1 cellular context compared by ENCODE assay signal in the genomic region with DNA sequence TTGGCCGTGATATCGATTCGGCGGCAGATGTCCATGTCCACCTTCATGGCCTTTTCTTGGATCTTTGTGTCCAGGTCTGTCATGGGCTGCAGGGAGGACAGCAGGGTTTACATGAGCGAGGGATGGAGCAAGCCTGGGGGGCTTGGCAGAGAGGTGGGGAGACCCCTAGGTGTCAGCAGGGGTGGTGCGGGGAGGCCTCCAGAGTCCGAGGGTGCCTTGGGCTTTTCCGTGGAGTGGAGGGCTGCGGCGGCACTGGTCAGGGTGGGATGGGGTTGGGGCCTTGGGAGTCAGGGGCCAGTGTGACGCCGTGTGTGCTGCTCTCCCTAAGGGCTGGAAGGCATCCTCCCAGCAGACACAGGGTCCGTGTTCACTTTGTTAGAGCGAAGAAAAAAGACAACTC.
TF ChIP-seq lines count a peak whose summit lies in the region.

No MANE protein-coding gene starts in this region.

TF ChIP-seq in HEK293, 187 proteins besides CTCF, POLR2A, EP300 and RAD21 (continued from another document):
- TF ChIP-seq ZNF416 (tag by site-specific recombination; IDR thresholded peaks at IDR 0.05): no peak
- TF ChIP-seq ZNF37A (tag by site-specific recombination; IDR thresholded peaks at IDR 0.05): no peak
- TF ChIP-seq YY1 (tag by site-specific recombination; IDR thresholded peaks at IDR 0.05): no peak
- TF ChIP-seq PRDM6 (tag by site-specific recombination; IDR thresholded peaks at IDR 0.05): no peak
- no peak for TF ChIP-seq ZNF76 (tag by site-specific recombination; IDR thresholded peaks at IDR 0.05; ENCODE audit: borderline replicate concordance, low read depth)
- no peak for TF ChIP-seq ZNF140 (tag by site-specific recombination; IDR thresholded peaks at IDR 0.05)
- TF ChIP-seq ZNF791 (tag by site-specific recombination; IDR thresholded peaks at IDR 0.05): no peak
- no peak for TF ChIP-seq HOXA7 (CRISPR knock-in tag; IDR thresholded peaks at IDR 0.05; ENCODE audit: borderline replicate concordance)
- no peak for TF ChIP-seq ZNF48 (tag by site-specific recombination; IDR thresholded peaks at IDR 0.05)
- TF ChIP-seq ZNF664 (tag by site-specific recombination; IDR thresholded peaks at IDR 0.05): no peak
- TF ChIP-seq RBAK (tag by site-specific recombination; IDR thresholded peaks at IDR 0.05): no peak
- TF ChIP-seq GLI4 (tag by site-specific recombination; IDR thresholded peaks at IDR 0.05): no peak
- TF ChIP-seq ZBTB1 (tag by site-specific recombination; IDR thresholded peaks at IDR 0.05): no peak
